8 cellular contexts compared by ENCODE assay signal in genomic region chr6:134097114-134097707, GRCh38. TPM values are rescaled to one million over a fixed set of nuclear protein-coding genes. Genes with fewer than 3 reads are reported as not detected.
DNase-seq lines count a peak whose midpoint lies in the region; ATAC-seq, FAIRE-seq and TF ChIP-seq lines count a peak whose summit lies in the region.

No MANE protein-coding gene starts in this region.

- TF ChIP-seq RAD21 in GM12878 (IDR thresholded peaks at IDR 0.05; ENCODE audit: insufficient read depth, low read depth, low read length): peak; percentile 91

- H3K9me3 Mint-ChIP-seq in T-helper 2 cell treated with Interferon-gamma antibody and Interleukin-4, amounts not matched to agents 5 μg/mL and 100 μg/mL, for 36 hours: no peaks in the 10 kb centered on the region

- TF ChIP-seq CTCF in AG04450 (IDR thresholded peaks at IDR 0.05; ENCODE audit: low read depth, low read length) (peak; percentile 64), GM12878 (IDR thresholded peaks at IDR 0.05 in 2 of 3, conservative IDR thresholded peaks at IDR 0.05 in 1 of 3; ENCODE audit: control insufficient read depth in 2 of 3, extremely low read depth in 1 of 3, insufficient read depth in 1 of 3, low read depth in 3 of 3, low read length in 3 of 3) (peak; percentile 43 to 64 (median 54); a peak in 4 of 6 replicates)

- WGBS in GM12878 (ENCODE audit: insufficient coverage, insufficient replicate concordance, low lambda C conversion rate, missing lambda C conversion rate): 61% methylated on average over 4 of the region's 4 CpGs
- WGBS in iPS DF 6.9 (ENCODE audit: insufficient coverage, insufficient read length): no CpG with 5 or more reads among the region's 4 CpGs

- no peak for TF ChIP-seq EP300 in GM12878 (IDR thresholded peaks at IDR 0.05; ENCODE audit: borderline replicate concordance in 1 of 2, control insufficient read depth in 1 of 2, low read depth in 2 of 2, low read length in 2 of 2)

- in situ Hi-C loops in GM12878 (cut with MboI): loop anchor here (5.0 to 25.0 kb wide), 4 partner anchors 175 to 910 kb away; no protein-coding TSS in a partner anchor

- H3K4me3 Mint-ChIP-seq in T-helper 2 cell treated with Interferon-gamma antibody and Interleukin-4, amounts not matched to agents 5 μg/mL and 100 μg/mL, for 36 hours: no peak overlapping the region

- peaks cover 21% of the 10 kb centered on the region for H3K27me3 Mint-ChIP-seq in T-helper 2 cell treated with Interferon-gamma antibody and Interleukin-4, amounts not matched to agents 5 μg/mL and 100 μg/mL, for 36 hours (ENCODE audit: low read depth)

- H3K9me3 ChIP-seq in AG04450 (ENCODE audit: control insufficient read depth, insufficient read depth, low read length) (no peaks in the 10 kb centered on the region), GM12878 (replicated peaks; ENCODE audit: control insufficient read depth, insufficient read depth, low read length) (no peaks in the 10 kb centered on the region), iPS DF 6.9 (ENCODE audit: control insufficient read depth, insufficient read depth, low read length) (no peaks in the 10 kb centered on the region)

- H3K36me3 Mint-ChIP-seq in T-helper 2 cell treated with Interferon-gamma antibody and Interleukin-4, amounts not matched to agents 5 μg/mL and 100 μg/mL, for 36 hours (ENCODE audit: low read depth): no peaks in the 10 kb centered on the region

- H3K4me3 ChIP-seq in AG04450 (ENCODE audit: low read depth, low read length): no peak overlapping the region
- no peak overlapping the region for H3K4me3 ChIP-seq in GM12878
- H3K4me3 ChIP-seq in iPS DF 6.9 (ENCODE audit: low read length): no peak overlapping the region

- H2AFZ ChIP-seq in GM12878 (ENCODE audit: control insufficient read depth, low read depth, low read length): no peak overlapping the region

- no peaks in the 10 kb centered on the region for H3K79me2 ChIP-seq in GM12878 (ENCODE audit: control insufficient read depth, insufficient read depth, low read length)

- POLR2A ChIA-PET in AG04450 (lab: Yijun Ruan, JAX): interaction anchor here (0.5 to 1.9 kb wide), 3 partner anchors 8 to 176 kb away, joined by 3 to 7 read pairs (median 3); no protein-coding TSS in a partner anchor
- POLR2A ChIA-PET in GM12878 (lab: Charles Lee): no interaction called here

- ATAC-seq in GM18502 (IDR thresholded peaks at IDR 0.05; ENCODE audit: poor library complexity, unreplicated experiment) (peak; percentile 49), GM12878 (peak; percentile 66), HG02763 (IDR thresholded peaks at IDR 0.05; ENCODE audit: unreplicated experiment) (no peak)

- H3K27me3 ChIP-seq in AG04450 (ENCODE audit: control insufficient read depth, insufficient read depth, low read length): no peaks in the 10 kb centered on the region
- H3K27me3 ChIP-seq in GM12878 (replicated peaks in 1 of 2; ENCODE audit: control insufficient read depth in 2 of 2, insufficient read depth in 2 of 2, low read length in 1 of 2): no peaks in the 10 kb centered on the region
- H3K27me3 ChIP-seq in iPS DF 6.9 (ENCODE audit: control insufficient read depth, insufficient read depth, low read length): no peaks in the 10 kb centered on the region

- no peak for TF ChIP-seq POLR2A in GM12878 (IDR thresholded peaks at IDR 0.05; ENCODE audit: low read depth, low read length)

- no peaks in the 10 kb centered on the region for H4K20me1 ChIP-seq in GM12878 (ENCODE audit: control insufficient read depth, insufficient read depth)

- intact Hi-C loops in GM12878 (cut with micrococcal nuclease; ENCODE audit: unreplicated experiment): loop anchor here (1.0 to 10.0 kb wide), 5 partner anchors 124 to 1262 kb away; no protein-coding TSS in a partner anchor

- DNase-seq in AG04450 (ENCODE audit: low read depth, low spot score) (peak; percentile 50), NCI-H128 (lab: John Stamatoyannopoulos, UW; ENCODE audit: unreplicated experiment) (peak; percentile 62), GM12878 (ENCODE audit: low read depth, low spot score) (peak; percentile 3), iPS DF 6.9 (ENCODE audit: low read depth, low spot score) (peak; percentile 48)
- DNase-seq in T-helper 2 cell treated with Interferon-gamma antibody and Interleukin-4, amounts not matched to agents 5 μg/mL and 100 μg/mL, for 36 hours (ENCODE audit: low spot score): peak; percentile 15
- peak; percentile 72 for DNase-seq in stimulated activated CD4-positive, alpha-beta T cell treated with anti-CD3 and anti-CD28 coated beads, Interleukin-15, amount 100 ng/mL, for 24 hours

- no peaks in the 10 kb centered on the region for H3K36me3 ChIP-seq in GM12878 (ENCODE audit: control insufficient read depth in 2 of 2, insufficient read depth in 2 of 2, low read length in 1 of 2)
- no peaks in the 10 kb centered on the region for H3K36me3 ChIP-seq in iPS DF 6.9 (ENCODE audit: control insufficient read depth, insufficient read depth, low read length)

- RAD21 ChIA-PET in GM12878 (lab: Charles Lee; ENCODE audit: unreplicated experiment): interaction anchor here (0.7 to 4.0 kb wide), 16 partner anchors 14 to 1322 kb away, joined by 3 to 133 read pairs (median 4); no protein-coding TSS in a partner anchor

- H3K4me1 ChIP-seq in GM12878 (ENCODE audit: control insufficient read depth, insufficient read depth, low read length) (no peaks in the 10 kb centered on the region), iPS DF 6.9 (ENCODE audit: control insufficient read depth, insufficient read depth, low read length) (no peaks in the 10 kb centered on the region)

- CTCF ChIA-PET in AG04450 (lab: Charles Lee): interaction anchor here (0.5 to 11.8 kb wide), 73 partner anchors 8 to 1273 kb away, joined by 3 to 744 read pairs (median 4); partner anchors contain the start of genes SLC2A12 and TBPL1
- CTCF ChIA-PET in GM12878 (lab: Yijun Ruan, JAX): interaction anchor here (0.6 to 7.0 kb wide), 44 partner anchors 8 to 1135 kb away, joined by 3 to 276 read pairs (median 4); partner anchors contain the start of gene SLC2A12

- FAIRE-seq in GM12878 (lab: Jason Lieb, UNC): no peak

- H3K27ac Mint-ChIP-seq in T-helper 2 cell treated with Interferon-gamma antibody and Interleukin-4, amounts not matched to agents 5 μg/mL and 100 μg/mL, for 36 hours: no peak overlapping the region

- H3K9ac ChIP-seq in GM12878 (ENCODE audit: control insufficient read depth, insufficient read depth, low read length): no peak overlapping the region

- no peak overlapping the region for H3K4me2 ChIP-seq in GM12878 (ENCODE audit: control insufficient read depth, insufficient read depth)

- BruUV-seq in GM12878 (replicated peaks; lab: Mats Ljungman, UMichigan): no TSS peak

- H3K27ac ChIP-seq in AG04450 (ENCODE audit: low read depth, low read length): no peak overlapping the region
- H3K27ac ChIP-seq in GM12878 (ENCODE audit: control insufficient read depth, insufficient read depth): no peak overlapping the region
- H3K27ac ChIP-seq in iPS DF 6.9 (ENCODE audit: low read length): no peak overlapping the region

- SMC1A ChIA-PET in GM12878 (lab: Charles Lee; ENCODE audit: uncharacterized antibody, unreplicated experiment): interaction anchor here (0.6 to 10.7 kb wide), 21 partner anchors 11 to 1254 kb away, joined by 3 to 187 read pairs (median 4); partner anchors contain the start of gene TBPL1

- H3K4me1 Mint-ChIP-seq in T-helper 2 cell treated with Interferon-gamma antibody and Interleukin-4, amounts not matched to agents 5 μg/mL and 100 μg/mL, for 36 hours (ENCODE audit: low read depth): peaks cover 5% of the 10 kb centered on the region

TF ChIP-seq in GM12878, 131 proteins besides CTCF, POLR2A, EP300 and RAD21:
- TF ChIP-seq YY1 (IDR thresholded peaks at IDR 0.05; ENCODE audit: low read depth, low read length) (no peak), ETV6 (conservative IDR thresholded peaks at IDR 0.05 in 1 of 2, IDR thresholded peaks at IDR 0.05 in 1 of 2; ENCODE audit: borderline replicate concordance in 1 of 2, low read depth in 1 of 2) (no peak), EZH2 (IDR thresholded peaks at IDR 0.05; ENCODE audit: borderline replicate concordance, control insufficient read depth, low read depth, low read length) (no peak), SMC3 (IDR thresholded peaks at IDR 0.05; ENCODE audit: borderline replicate concordance, low read length) (peak; percentile 75), NFIC (IDR thresholded peaks at IDR 0.05; ENCODE audit: low read depth, low read length) (no peak)

RNA-seq across cellular contexts. Expression of gene SLC2A12, which starts 44.8 kb away (rescaled TPM):
- polyA plus RNA-seq in AG04450 (2011; rRNA removed) (7.8 and 10.9 TPM in 2 replicates), GM12878 (2011; rRNA removed) (0.10 and 0.12 TPM in 2 replicates), GM12878 (2014; fragmentation: Illumina TruSeq; extraction: Trizol) (0.01 TPM in 1 of 2 replicates, not detected in the other), GM12878 (2014; fragmentation: Nextera tagmentation; extraction: Ambion mirVana) (not detected), GM12878 (2014; rRNA removed) (0.04 TPM in 1 of 2 replicates, not detected in the other), GM12878 (2016; fragmentation: Nextera tagmentation; extraction: Ambion mirVana) (not detected)
- polyA minus RNA-seq in AG04450 (2011; rRNA and poly(A)+ RNA removed): 9.4 and 12.7 TPM in 2 replicates
- total RNA-seq in GM12878 (2013; cell fraction: nucleolus; rRNA removed): 0.12 and 0.21 TPM in 2 replicates
- total RNA-seq in GM12878 (2014; rRNA removed) (not detected in 2 replicates), GM12878 (2014; rRNA removed; fragmentation: Illumina TruSeq; extraction: Trizol) (not detected in 2 replicates), GM12878 (2021) (0.05 TPM in 1 of 2 replicates, not detected in the other)
- polyA plus RNA-seq in GM12878 (2011; ENCODE audit: low read depth): 0.05 TPM
- 0.07 TPM in 2 replicates for polyA plus RNA-seq in GM12878 (2011; cell fraction: cytosol; rRNA removed)
- 0.07 TPM in 2 replicates for polyA plus RNA-seq in GM12878 (2011; cell fraction: nucleus; rRNA removed)
- polyA plus RNA-seq in GM12878 (2012): 0.05 and 0.07 TPM in 2 replicates
- polyA minus RNA-seq in GM12878 (2011; rRNA and poly(A)+ RNA removed): 0.22 and 0.41 TPM in 2 replicates
- polyA minus RNA-seq in GM12878 (2011; cell fraction: cytosol; rRNA and poly(A)+ RNA removed): not detected in 2 replicates
- 0.10 and 0.12 TPM in 2 replicates for polyA minus RNA-seq in GM12878 (2011; cell fraction: nucleus; rRNA and poly(A)+ RNA removed)

Comparison
In these comparisons a context has a peak if more than half of its experiments do, and no peak if none do; other contexts are left out.
1. DNase-seq: peak in every context shown above with its lines; median percentile 72 in stimulated activated CD4-positive, alpha-beta T cell treated with anti-CD3 and anti-CD28 coated beads, Interleukin-15, amount 100 ng/mL, for 24 hours; 62 in NCI-H128; 50 in AG04450; 48 in iPS DF 6.9; 15 in T-helper 2 cell treated with Interferon-gamma antibody and Interleukin-4, amounts not matched to agents 5 μg/mL and 100 μg/mL, for 36 hours; 3 in GM12878.